Comparison of ENCODE assay signal across 8 cellular contexts in the genomic region with DNA sequence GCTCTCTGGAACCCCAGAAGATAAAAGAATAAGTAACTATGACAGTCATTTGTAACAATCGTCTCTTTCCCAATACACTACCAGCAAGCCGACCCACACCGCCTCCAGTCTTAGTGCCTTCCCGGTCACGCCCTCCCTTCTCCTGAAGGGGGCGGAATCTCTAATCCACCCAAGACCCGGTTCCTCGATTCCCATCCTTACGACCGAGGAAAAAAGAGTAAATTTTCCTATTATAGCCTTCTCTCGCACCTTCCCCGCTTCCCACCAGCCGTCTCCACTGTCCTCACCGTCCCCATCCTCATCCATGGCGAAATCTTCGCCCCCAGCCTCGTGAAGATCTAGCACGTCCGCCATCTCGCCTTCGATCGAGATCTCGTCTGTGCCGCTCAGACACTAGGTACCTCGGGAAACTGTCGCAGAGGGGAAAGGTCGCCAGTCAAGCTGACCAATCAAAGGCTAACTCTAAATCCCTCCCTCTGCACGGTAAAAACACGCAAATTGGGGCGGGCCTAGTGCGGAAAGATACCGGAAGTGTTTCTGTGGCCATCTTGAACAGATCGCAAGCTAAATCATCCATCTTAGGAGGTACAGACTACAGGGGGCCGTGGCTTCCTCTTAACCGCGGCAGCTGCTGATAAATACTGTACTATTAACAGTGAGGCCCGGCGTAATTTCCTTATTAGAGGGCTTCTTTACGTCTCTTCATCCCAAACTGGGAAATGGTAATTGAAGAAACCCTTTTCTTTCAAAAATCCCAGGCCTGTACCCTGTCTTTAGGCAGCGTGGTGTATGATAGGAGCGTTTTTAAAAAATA. TPM values are rescaled to one million over a fixed set of nuclear protein-coding genes. Genes with fewer than 3 reads are reported as not detected.
DNase-seq lines count a peak whose midpoint lies in the region; ATAC-seq and TF ChIP-seq lines count a peak whose summit lies in the region.

A gene (minus strand): TSS at position 412 of the 814 bp plus-strand sequence. CDS start 58 bp downstream, at position 354.

- DNase-seq in NCI-H1105 (lab: John Stamatoyannopoulos, UW), result peak; percentile 98
- peak; percentile 100 for DNase-seq in SKM-1 treated with dmso at 0.1 percent for 144 hours (lab: John Stamatoyannopoulos, UW; ENCODE audit: unreplicated experiment)
- peak; percentile 83 for DNase-seq in activated naive CD8-positive, alpha-beta T cell treated with anti-CD3 and anti-CD28 coated beads, Interleukin-2, amount 10 ng/mL, durations not matched to agents 7 days and 5 days
- DNase-seq in head of caudate nucleus, result peak; percentile 81 to 98 (median 95)
- DNase-seq in osteocyte (ENCODE audit: extremely low spot score, unreplicated experiment), result peak; percentile 97
- DNase-seq in thyroid gland, result peak; percentile 96

- no peaks in the 10 kb centered on the region for H3K9me3 ChIP-seq in thyroid gland

- TF ChIP-seq CTCF in GM12872 (IDR thresholded peaks at IDR 0.05; ENCODE audit: insufficient read depth, low read depth, low read length) (peak; percentile 75), osteocyte (IDR thresholded peaks at IDR 0.05) (peak; percentile 76), thyroid gland (IDR thresholded peaks at IDR 0.05) (peak; percentile 17 to 74 (median 48))

- POLR2A ChIA-PET in activated naive CD8-positive, alpha-beta T cell treated with anti-CD3 and anti-CD28 coated beads, Interleukin-2, amount 10 ng/mL, durations not matched to agents 7 days and 5 days (lab: Charles Lee), result interaction anchor here (0.6 to 3.5 kb wide), 26 partner anchors 9 to 462 kb away, joined by 3 to 76 read pairs (median 5); a partner anchor contains a TSS

- TF ChIP-seq POLR2A in thyroid gland (IDR thresholded peaks at IDR 0.05), result peak; percentile 91 to 99

- no peak within 1 kb of the TSS for H3K4me3 Mint-ChIP-seq in activated naive CD8-positive, alpha-beta T cell treated with anti-CD3 and anti-CD28 coated beads, Interleukin-2, amount 10 ng/mL, durations not matched to agents 7 days and 5 days
- H3K4me3 Mint-ChIP-seq in osteocyte (ENCODE audit: unreplicated experiment), result peak within 1 kb of the TSS; percentile 72

- WGBS in thyroid gland, 2 donors, result 0% methylated on average over 41 of the region's 41 CpGs

- peak; percentile 98 for ATAC-seq in HG02642 (IDR thresholded peaks at IDR 0.05; ENCODE audit: poor library complexity, unreplicated experiment)
- ATAC-seq in activated naive CD8-positive, alpha-beta T cell treated with anti-CD3 and anti-CD28 coated beads, Interleukin-2, amount 10 ng/mL, durations not matched to agents 7 days and 5 days (ENCODE audit: low read depth), result peak; percentile 96

- peak within 1 kb of the TSS; percentile 93 for H3K27ac Mint-ChIP-seq in activated naive CD8-positive, alpha-beta T cell treated with anti-CD3 and anti-CD28 coated beads, Interleukin-2, amount 10 ng/mL, durations not matched to agents 7 days and 5 days
- no peak within 1 kb of the TSS for H3K27ac Mint-ChIP-seq in osteocyte (ENCODE audit: unreplicated experiment)

- no peaks in the 10 kb centered on the region for H3K27me3 Mint-ChIP-seq in activated naive CD8-positive, alpha-beta T cell treated with anti-CD3 and anti-CD28 coated beads, Interleukin-2, amount 10 ng/mL, durations not matched to agents 7 days and 5 days
- H3K27me3 Mint-ChIP-seq in osteocyte (ENCODE audit: unreplicated experiment), result no peaks in the 10 kb centered on the region

- H3K36me3 Mint-ChIP-seq in activated naive CD8-positive, alpha-beta T cell treated with anti-CD3 and anti-CD28 coated beads, Interleukin-2, amount 10 ng/mL, durations not matched to agents 7 days and 5 days, result peaks cover 11% of the 10 kb centered on the region
- peaks cover 14% of the 10 kb centered on the region for H3K36me3 Mint-ChIP-seq in osteocyte (ENCODE audit: unreplicated experiment)

- H3K27me3 ChIP-seq in thyroid gland, result no peaks in the 10 kb centered on the region

- peak within 1 kb of the TSS; percentile 93 to 96 (median 94) for H3K27ac ChIP-seq in thyroid gland

- peaks cover 17% of the 10 kb centered on the region for H3K4me1 Mint-ChIP-seq in activated naive CD8-positive, alpha-beta T cell treated with anti-CD3 and anti-CD28 coated beads, Interleukin-2, amount 10 ng/mL, durations not matched to agents 7 days and 5 days
- H3K4me1 Mint-ChIP-seq in osteocyte (ENCODE audit: unreplicated experiment), result peaks cover 9% of the 10 kb centered on the region

- H3K36me3 ChIP-seq in thyroid gland, result peaks cover 0 to 8% of the 10 kb centered on the region in 2 donors

- intact Hi-C loops in head of caudate nucleus (cut with DNase I), result loop anchor here (2.0 kb wide), 1 partner anchor 30 kb away; no protein-coding TSS in a partner anchor
- intact Hi-C loops in thyroid gland (cut with DNase I), result no loop called here

- H3K4me1 ChIP-seq in thyroid gland, result peaks cover 5 to 16% of the 10 kb centered on the region in 2 donors

- H3K4me3 ChIP-seq in thyroid gland (replicated peaks in 1 of 3), result peak within 1 kb of the TSS; percentile 32 to 82 (median 40)

- H3K9me3 Mint-ChIP-seq in activated naive CD8-positive, alpha-beta T cell treated with anti-CD3 and anti-CD28 coated beads, Interleukin-2, amount 10 ng/mL, durations not matched to agents 7 days and 5 days, result no peaks in the 10 kb centered on the region
- H3K9me3 Mint-ChIP-seq in osteocyte (ENCODE audit: unreplicated experiment), result no peaks in the 10 kb centered on the region

RNA-seq across cellular contexts. Expression of the gene that starts here (rescaled TPM):
- total RNA-seq in activated naive CD8-positive, alpha-beta T cell treated with anti-CD3 and anti-CD28 coated beads, Interleukin-2, amount 10 ng/mL, durations not matched to agents 7 days and 5 days, result 100 to 1,000 TPM; 157 to 160 TPM
- 108 and 114 TPM in 2 replicates for total RNA-seq in osteocyte
- 100 to 1,000 TPM; 108 to 143 (median 124) TPM for total RNA-seq in thyroid gland

Comparison
In these comparisons a context has a peak if more than half of its experiments do, and no peak if none do; other contexts are left out.
1. Peak in every context shown above with its lines: DNase-seq, ATAC-seq, H3K4me3 ChIP-seq and H3K27ac ChIP-seq.